2 cellular contexts compared by ENCODE assay signal in genomic region chr11:10654211-10655150, GRCh38.
TF ChIP-seq lines count a peak whose summit lies in the region.

No MANE protein-coding gene starts in this region.

TF ChIP-seq in A549, 52 proteins besides CTCF, POLR2A, EP300 and RAD21 (continued from another document):
- no peak for TF ChIP-seq REST (IDR thresholded peaks at IDR 0.05)
- TF ChIP-seq MAX (IDR thresholded peaks at IDR 0.05), result no peak
- no peak for TF ChIP-seq BCL3 (IDR thresholded peaks at IDR 0.05)
- TF ChIP-seq ZFP36 (IDR thresholded peaks at IDR 0.05; ENCODE audit: borderline replicate concordance, partially characterized antibody), result no peak
- peak; percentile 66 for TF ChIP-seq SMC3 (IDR thresholded peaks at IDR 0.05)
- no peak for TF ChIP-seq HOXB13 (CRISPR knock-in tag; IDR thresholded peaks at IDR 0.05; ENCODE audit: low read depth)
- TF ChIP-seq GATA3 (IDR thresholded peaks at IDR 0.05; ENCODE audit: borderline replicate concordance), result no peak
- TF ChIP-seq BHLHE40 (IDR thresholded peaks at IDR 0.05; ENCODE audit: low read depth, low read length), result no peak
- TF ChIP-seq HOXB5 (CRISPR knock-in tag; IDR thresholded peaks at IDR 0.05), result no peak

TF ChIP-seq in GM12878, 131 proteins besides CTCF, POLR2A, EP300 and RAD21 (continued from another document):
- TF ChIP-seq ZNF592 (IDR thresholded peaks at IDR 0.05) (no peak), RUNX3 (IDR thresholded peaks at IDR 0.05; ENCODE audit: low read length) (peak; percentile 53), ZBTB11 (CRISPR knock-in tag; IDR thresholded peaks at IDR 0.05) (no peak), ZNF24 (IDR thresholded peaks at IDR 0.05) (peak; percentile 96), SMC3 (IDR thresholded peaks at IDR 0.05; ENCODE audit: borderline replicate concordance, low read length) (peak; percentile 79)
TF ChIP-seq in GM12878: peak in this region for 4.
